In genomic region chr11:1455763-1456060, GRCh38 we compare ENCODE assay signal across 23 cellular contexts.
"Had no signal": no experiment of that assay in that cellular context is flagged by ENCODE, and none has a peak within 500 bp of the region (broad histone marks: within the 10 kb centered on the region; RNA-seq: fewer than 3 reads in every experiment).

No MANE protein-coding gene starts in this region.

- H3K36me3 Mint-ChIP-seq: mesothelial cell of epicardium had no signal

- H3K27me3 Mint-ChIP-seq: dendritic cell treated with granulocyte-macrophage colony-stimulating factor and Interleukin-4, amounts not matched to agents 40 ng/mL and 50 ng/mL, for 4 days; effector memory CD8-positive, alpha-beta T cell had no signal

- DNase-seq: colonic mucosa; cortex of kidney; effector CD8-positive, alpha-beta T cell; effector memory CD8-positive, alpha-beta T cell; endodermal cell; erythroblast; esophagus squamous epithelium; foreskin fibroblast; foreskin melanocyte; gastrocnemius medialis; glutamatergic neuron; head of caudate nucleus; heart right ventricle; hippocampal formation; left cardiac atrium; left lung; left ventricle myocardium superior; lower lobe of right lung; mesenchymal stem cell; mucosa of descending colon had no signal

- H3K27ac Mint-ChIP-seq: dendritic cell treated with granulocyte-macrophage colony-stimulating factor and Interleukin-4, amounts not matched to agents 40 ng/mL and 50 ng/mL, for 4 days; endodermal cell; mesothelial cell of epicardium had no signal

- H3K36me3 ChIP-seq: colonic mucosa, esophagus squamous epithelium, gastrocnemius medialis, heart right ventricle, left lung, lower lobe of right lung had no signal

- H3K4me1 Mint-ChIP-seq: endodermal cell had no signal

- H3K9me3 Mint-ChIP-seq: dendritic cell treated with granulocyte-macrophage colony-stimulating factor and Interleukin-4, amounts not matched to agents 40 ng/mL and 50 ng/mL, for 4 days; effector memory CD8-positive, alpha-beta T cell; endodermal cell; mesothelial cell of epicardium had no signal

- H3K27ac ChIP-seq: colonic mucosa, epithelial cell of prostate, esophagus squamous epithelium, gastrocnemius medialis, heart right ventricle, left lung, lower lobe of right lung had no signal

- H3K9me3 ChIP-seq: colonic mucosa, esophagus squamous epithelium, gastrocnemius medialis, heart right ventricle, left lung, lower lobe of right lung, mucosa of descending colon had no signal

- H3K4me3 Mint-ChIP-seq: dendritic cell treated with granulocyte-macrophage colony-stimulating factor and Interleukin-4, amounts not matched to agents 40 ng/mL and 50 ng/mL, for 4 days; effector memory CD8-positive, alpha-beta T cell; endodermal cell; mesothelial cell of epicardium had no signal

- H3K4me3 ChIP-seq: colonic mucosa, esophagus squamous epithelium, gastrocnemius medialis, heart right ventricle, left lung, lower lobe of right lung, mucosa of descending colon had no signal

- H3K4me1 ChIP-seq: colonic mucosa had no signal
